ENCODE assay signal across 22 cellular contexts in genomic region chr7:22630069-22630468, GRCh38.
"Had no signal": no experiment of that assay in that cellular context is flagged by ENCODE, and none has a peak within 500 bp of the region (broad histone marks: within the 10 kb centered on the region; RNA-seq: fewer than 3 reads in every experiment).

No MANE protein-coding gene starts in this region.

- H3K4me1 ChIP-seq: parathyroid adenoma, prostate gland, right lobe of liver had no signal

- H3K27me3 Mint-ChIP-seq: memory B cell, naive B cell had no signal

- H3K36me3 ChIP-seq: gastrocnemius medialis, heart right ventricle, left ventricle myocardium inferior, lower lobe of right lung, prostate gland, right lobe of liver, transverse colon had no signal

- H3K27ac Mint-ChIP-seq: immature natural killer cell; memory B cell; nephron; stimulated activated effector memory CD8-positive, alpha-beta T cell treated with anti-CD3 and anti-CD28 coated beads, Interleukin-12 subunit alpha, Interleukin-12 subunit beta, amount 100 ng/mL, for 72 hours had no signal

- H3K4me1 Mint-ChIP-seq: immature natural killer cell; memory B cell; stimulated activated effector memory CD8-positive, alpha-beta T cell treated with anti-CD3 and anti-CD28 coated beads, Interleukin-12 subunit alpha, Interleukin-12 subunit beta, amount 100 ng/mL, for 72 hours had no signal

- H3K9me3 ChIP-seq: gastrocnemius medialis, heart right ventricle, left ventricle myocardium inferior, lower lobe of right lung, prostate gland, right lobe of liver, transverse colon had no signal

- DNase-seq: effector CD4-positive, alpha-beta T cell; gastrocnemius medialis; heart right ventricle; hypothalamus; immature natural killer cell; kidney; left cardiac atrium; left ventricle myocardium inferior; lower lobe of right lung; naive B cell; retina; right lobe of liver; stimulated activated CD4-positive, alpha-beta T cell treated with anti-CD3 and anti-CD28 coated beads, Interleukin-4, amount 100 ng/mL, for 1 hour; stimulated activated CD8-positive, alpha-beta memory T cell treated with anti-CD3 and anti-CD28 coated beads, Interleukin-4, amount 100 ng/mL, for 48 hours; stimulated activated naive CD8-positive, alpha-beta T cell treated with anti-CD3 and anti-CD28 coated beads, Interleukin-15, Interleukin-2, amounts not matched to agents 100 U/mL and 50 U/mL, for 24 hours; transverse colon had no signal

- H3K4me3 Mint-ChIP-seq: immature natural killer cell; memory B cell; naive B cell; nephron; stimulated activated effector memory CD8-positive, alpha-beta T cell treated with anti-CD3 and anti-CD28 coated beads, Interleukin-12 subunit alpha, Interleukin-12 subunit beta, amount 100 ng/mL, for 72 hours had no signal

- H2AFZ ChIP-seq: parathyroid adenoma had no signal

- H3K27me3 ChIP-seq: gastrocnemius medialis, right lobe of liver, transverse colon had no signal

- H3K9me3 Mint-ChIP-seq: immature natural killer cell; memory B cell; nephron; stimulated activated effector memory CD8-positive, alpha-beta T cell treated with anti-CD3 and anti-CD28 coated beads, Interleukin-12 subunit alpha, Interleukin-12 subunit beta, amount 100 ng/mL, for 72 hours had no signal

- ATAC-seq: gastrocnemius medialis; heart right ventricle; left cardiac atrium; right lobe of liver; stimulated activated effector memory CD8-positive, alpha-beta T cell treated with anti-CD3 and anti-CD28 coated beads, Interleukin-12 subunit alpha, Interleukin-12 subunit beta, amount 100 ng/mL, for 72 hours; stimulated activated naive CD8-positive, alpha-beta T cell treated with anti-CD3 and anti-CD28 coated beads, Interleukin-15, Interleukin-2, amounts not matched to agents 100 U/mL and 50 U/mL, for 24 hours had no signal

- H3K36me3 Mint-ChIP-seq: immature natural killer cell; stimulated activated effector memory CD8-positive, alpha-beta T cell treated with anti-CD3 and anti-CD28 coated beads, Interleukin-12 subunit alpha, Interleukin-12 subunit beta, amount 100 ng/mL, for 72 hours had no signal

- H3K9ac ChIP-seq: parathyroid adenoma had no signal

- H3K4me3 ChIP-seq: coronary artery, gastrocnemius medialis, heart right ventricle, left ventricle myocardium inferior, lower lobe of right lung, prostate gland, right lobe of liver, transverse colon had no signal

- H3K27ac ChIP-seq: coronary artery, gastrocnemius medialis, heart right ventricle, left ventricle myocardium inferior, lower lobe of right lung, parathyroid adenoma, prostate gland, right lobe of liver, transverse colon had no signal
